8 cellular contexts compared by ENCODE assay signal in genomic region chr9:127979015-127979332, GRCh38. TPM values are rescaled to one million over a fixed set of nuclear protein-coding genes. Genes with fewer than 3 reads are reported as not detected.
DNase-seq lines count a peak whose midpoint lies in the region; ATAC-seq and TF ChIP-seq lines count a peak whose summit lies in the region.

No MANE protein-coding gene starts in this region.

- H3K4me1 ChIP-seq in MM.1S (ENCODE audit: low read length) = peaks cover 34% of the 10 kb centered on the region

- intact Hi-C loops in sciatic nerve (cut with DNase I) = loop anchor here (5.0 kb wide), 1 partner anchor 37 kb away; no protein-coding TSS in a partner anchor

- peak overlapping the region; percentile 85 for H3K4me2 ChIP-seq in MM.1S (ENCODE audit: low read depth, low read length)

- H3K4me3 ChIP-seq in AG10803 (ENCODE audit: low read length) = peak overlapping the region; percentile 89
- H3K4me3 ChIP-seq in MM.1S (ENCODE audit: low read length) = peak overlapping the region; percentile 77
- H3K4me3 ChIP-seq in coronary artery = peak overlapping the region; percentile 98

- H3K36me3 ChIP-seq in MM.1S (replicated peaks; ENCODE audit: insufficient read depth, low read length) = no peaks in the 10 kb centered on the region

- H3K4me3 Mint-ChIP-seq in naive thymus-derived CD8-positive, alpha-beta T cell = peak overlapping the region; percentile 88 to 99 (median 95)

- H3K36me3 Mint-ChIP-seq in naive thymus-derived CD8-positive, alpha-beta T cell = peaks cover 14 to 52% (median 27%) of the 10 kb centered on the region in 3 donors

- peaks cover 19% of the 10 kb centered on the region for H3F3A ChIP-seq in MM.1S (ENCODE audit: insufficient read depth, low read length)

- H3K79me2 ChIP-seq in MM.1S (ENCODE audit: low read length) = peaks cover 68% of the 10 kb centered on the region

- no peaks in the 10 kb centered on the region for H3K9me3 Mint-ChIP-seq in naive thymus-derived CD8-positive, alpha-beta T cell

- peak overlapping the region; percentile 66; the same call in 1 of the 2 replicates for H3K27ac ChIP-seq in MM.1S (ENCODE audit: low read length)
- peak overlapping the region; percentile 71 to 96 for H3K27ac ChIP-seq in coronary artery

- peaks cover 35 to 73% (median 58%) of the 10 kb centered on the region in 4 donors for H3K4me1 Mint-ChIP-seq in naive thymus-derived CD8-positive, alpha-beta T cell

- POLR2A ChIA-PET in naive thymus-derived CD8-positive, alpha-beta T cell (lab: Charles Lee) = interaction anchor here (0.7 to 67.4 kb wide), 5 partner anchors 1 to 91 kb away, joined by 3 to 2190 read pairs (median 1266); partner anchors contain the start of genes DPM2 and EEIG1

- H3K27me3 Mint-ChIP-seq in naive thymus-derived CD8-positive, alpha-beta T cell = no peaks in the 10 kb centered on the region

- peak overlapping the region; percentile 33; the same call in 1 of the 2 replicates for H2AFZ ChIP-seq in MM.1S (ENCODE audit: low read length)

- H3K9me3 ChIP-seq in MM.1S (replicated peaks; ENCODE audit: insufficient read depth, low read length) = no peaks in the 10 kb centered on the region

- 0 out of 2 replicates have a peak, but pooled peaks cover 3% of the 10 kb centered on the region for H4K20me1 ChIP-seq in MM.1S (ENCODE audit: insufficient read depth, low read length)

- DNase-seq in AG10803 (ENCODE audit: low read depth) = no peak
- DNase-seq in MM.1S = no peak
- no peak for DNase-seq in coronary artery (ENCODE audit: low spot score)
- DNase-seq in naive thymus-derived CD8-positive, alpha-beta T cell = no peak
- no peak for DNase-seq in ACHN
- no peak for DNase-seq in sciatic nerve (ENCODE audit: low spot score)

- H3K27me3 ChIP-seq in MM.1S (replicated peaks; ENCODE audit: insufficient read depth, low read length) = no peaks in the 10 kb centered on the region

- no peak for TF ChIP-seq CTCF in AG10803 (conservative IDR thresholded peaks at IDR 0.05; ENCODE audit: low read length)
- TF ChIP-seq CTCF in MM.1S (IDR thresholded peaks at IDR 0.05; ENCODE audit: low read length) = no peak
- no peak for TF ChIP-seq CTCF in coronary artery (IDR thresholded peaks at IDR 0.05)

- H3K9ac ChIP-seq in MM.1S (ENCODE audit: low read length) = peak overlapping the region; percentile 61

- ATAC-seq in naive thymus-derived CD8-positive, alpha-beta T cell = no peak
- ATAC-seq in GM19455 (IDR thresholded peaks at IDR 0.05; ENCODE audit: unreplicated experiment) (no peak), HG03135 (IDR thresholded peaks at IDR 0.05; ENCODE audit: unreplicated experiment) (no peak), sciatic nerve (no peak)

- H3K9me2 ChIP-seq in MM.1S (replicated peaks; ENCODE audit: insufficient read depth, low read length) = no peaks in the 10 kb centered on the region

- peak overlapping the region; percentile 82 to 100 (median 94) for H3K27ac Mint-ChIP-seq in naive thymus-derived CD8-positive, alpha-beta T cell

- in situ Hi-C loops in ACHN (cut with HindIII; ENCODE audit: low pct_ligation_motif_present, low pct_unique_long_range_greater_than_20kb, low sequenced_read_pairs) = no loop called here

RNA-seq across cellular contexts. Expression of gene EEIG1, which starts 1.8 kb away (rescaled TPM):
- total RNA-seq in naive thymus-derived CD8-positive, alpha-beta T cell = 100 to 1,000 TPM; 564 to 631 TPM
- 100 to 1,000 TPM; 134 to 318 (median 149) TPM for polyA plus RNA-seq in naive thymus-derived CD8-positive, alpha-beta T cell
- total RNA-seq in sciatic nerve = 96.8 TPM

RNA-seq across cellular contexts. Expression of gene DPM2, which starts 41.3 kb away (rescaled TPM):
- total RNA-seq in naive thymus-derived CD8-positive, alpha-beta T cell = 10 to 100 TPM; 71.1 to 74.6 TPM
- 10 to 100 TPM; 28.5 to 34.7 (median 34.2) TPM for polyA plus RNA-seq in naive thymus-derived CD8-positive, alpha-beta T cell
- 24.6 TPM for total RNA-seq in sciatic nerve

RNA-seq across cellular contexts. Expression of gene PIP5KL1, which starts 48.4 kb away (rescaled TPM):
- total RNA-seq in naive thymus-derived CD8-positive, alpha-beta T cell = 1 to 10 TPM; 1.8 to 2.0 TPM
- polyA plus RNA-seq in naive thymus-derived CD8-positive, alpha-beta T cell = under 1 TPM in 2 of 3 donors, not detected in 1; 0.28 to 0.46 TPM
- 2.0 TPM for total RNA-seq in sciatic nerve
